17 cellular contexts compared by ENCODE assay signal in the genomic region with DNA sequence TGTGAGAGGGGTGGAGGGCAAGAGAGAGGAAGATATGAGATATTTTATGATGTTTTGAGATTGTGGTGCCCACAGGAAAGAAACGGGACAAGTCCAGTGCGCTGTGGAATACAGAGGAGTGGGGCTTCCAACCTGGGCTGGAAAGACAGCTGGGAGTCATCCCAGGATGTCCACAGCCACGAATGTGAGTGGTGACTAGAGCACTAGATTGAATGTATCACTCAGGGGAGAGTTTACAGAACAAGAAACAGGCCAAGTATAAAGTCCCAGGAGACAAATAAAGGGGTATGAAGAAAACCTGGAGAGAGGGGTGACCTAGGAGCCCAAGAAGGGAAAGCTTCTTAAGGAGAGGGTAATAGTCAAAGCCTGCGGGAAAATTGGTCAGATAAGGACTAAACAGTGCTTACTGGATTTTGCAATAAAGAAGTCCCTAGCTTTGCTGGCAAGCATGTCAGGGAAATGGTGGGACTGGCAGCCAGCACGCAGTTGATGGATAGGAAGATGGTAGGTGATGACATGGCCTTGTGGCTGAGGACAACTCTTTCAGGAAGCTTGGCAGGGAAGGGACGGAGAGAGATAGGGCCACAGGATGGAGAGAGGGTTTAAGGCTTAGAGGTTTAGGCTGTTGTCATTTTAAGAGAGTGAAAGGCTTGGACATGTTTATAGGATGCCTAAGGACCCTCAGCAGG.
A peak's percentile ranks its signal among the peaks of the same experiment; 100 is the strongest.
DNase-seq lines count a peak whose midpoint lies in the region; ATAC-seq and TF ChIP-seq lines count a peak whose summit lies in the region.
"Had no signal": no experiment of that assay in that cellular context is flagged by ENCODE, and none has a peak within 500 bp of the region (broad histone marks: within the 10 kb centered on the region; RNA-seq: fewer than 3 reads in every experiment).

No MANE protein-coding gene starts in this region.

- H3K4me3 Mint-ChIP-seq in activated T-helper 17 cell treated with anti-CD3 and anti-CD28 coated beads, Interleukin-2, amount 50 U/mL, for 72 hours: no peak overlapping the region
- H3K4me3 Mint-ChIP-seq: CD4-positive, alpha-beta memory T cell had no signal

- peak; percentile 61 for DNase-seq in Right ventricle myocardium superior
- DNase-seq in heart left ventricle: no peak
- DNase-seq in right cardiac atrium: peak; percentile 30 to 66 (median 65)
- peak; percentile 23 to 50 for DNase-seq in gastrocnemius medialis
- DNase-seq in foreskin melanocyte: no peak
- no peak for DNase-seq in foreskin keratinocyte
- DNase-seq: ACHN; BE2C; CD4-positive, alpha-beta memory T cell; DMS79; GM23248; H7 had no signal

- ATAC-seq in Right ventricle myocardium superior (ENCODE audit: poor library complexity) (peak; percentile 85), heart left ventricle (no peak), right cardiac atrium (peak; percentile 72 to 75), gastrocnemius medialis (peak; percentile 41 to 64), foreskin keratinocyte (no peak), HG02588 (IDR thresholded peaks at IDR 0.05; ENCODE audit: unreplicated experiment) (no peak)
- no peak for ATAC-seq in activated T-helper 17 cell treated with anti-CD3 and anti-CD28 coated beads, Interleukin-2, amount 50 U/mL, for 72 hours (replicated peaks)
- ATAC-seq: GM12878, HepG2 had no signal

- no peaks in the 10 kb centered on the region for H3K4me1 Mint-ChIP-seq in activated T-helper 17 cell treated with anti-CD3 and anti-CD28 coated beads, Interleukin-2, amount 50 U/mL, for 72 hours
- H3K4me1 Mint-ChIP-seq: CD4-positive, alpha-beta memory T cell had no signal

- H3K27me3 Mint-ChIP-seq in activated T-helper 17 cell treated with anti-CD3 and anti-CD28 coated beads, Interleukin-2, amount 50 U/mL, for 72 hours: peaks cover 20% of the 10 kb centered on the region

- no peaks in the 10 kb centered on the region for H3K9me3 Mint-ChIP-seq in activated T-helper 17 cell treated with anti-CD3 and anti-CD28 coated beads, Interleukin-2, amount 50 U/mL, for 72 hours

- no peaks in the 10 kb centered on the region for H3K4me1 ChIP-seq in heart left ventricle
- peaks cover 12% of the 10 kb centered on the region for H3K4me1 ChIP-seq in right cardiac atrium (ENCODE audit: control insufficient read depth, insufficient read depth, low read length)
- H3K4me1 ChIP-seq in gastrocnemius medialis: peaks cover 0 to 7% of the 10 kb centered on the region in 2 donors
- no peaks in the 10 kb centered on the region for H3K4me1 ChIP-seq in foreskin keratinocyte
- H3K4me1 ChIP-seq: BE2C had no signal

- peak overlapping the region; percentile 21 for H3K27ac Mint-ChIP-seq in activated T-helper 17 cell treated with anti-CD3 and anti-CD28 coated beads, Interleukin-2, amount 50 U/mL, for 72 hours
- H3K27ac Mint-ChIP-seq: CD4-positive, alpha-beta memory T cell had no signal

- TF ChIP-seq POLR2A in heart left ventricle (IDR thresholded peaks at IDR 0.05) (no peak), gastrocnemius medialis (IDR thresholded peaks at IDR 0.05) (no peak)

- H3K36me3 ChIP-seq in heart left ventricle (no peaks in the 10 kb centered on the region), gastrocnemius medialis (no peaks in the 10 kb centered on the region)
- H3K36me3 ChIP-seq: BE2C had no signal

- in situ Hi-C loops in gastrocnemius medialis (cut with MboI; ENCODE audit: low sequenced_read_pairs in 4 of 4): no loop called here

- 44 to 56% (median 54%) methylated on average over 6 of the region's 6 CpGs for WGBS in heart left ventricle, 4 donors
- WGBS in right cardiac atrium: 34% methylated on average over 6 of the region's 6 CpGs

- H3K9me3 ChIP-seq in heart left ventricle: no peaks in the 10 kb centered on the region
- H3K9me3 ChIP-seq in right cardiac atrium (ENCODE audit: control insufficient read depth, low read length): no peaks in the 10 kb centered on the region
- no peaks in the 10 kb centered on the region for H3K9me3 ChIP-seq in gastrocnemius medialis
- H3K9me3 ChIP-seq: BE2C had no signal

- H3K27ac ChIP-seq in heart left ventricle (no peak overlapping the region), right cardiac atrium (ENCODE audit: low read length) (no peak overlapping the region), gastrocnemius medialis (no peak overlapping the region), foreskin keratinocyte (no peak overlapping the region)
- H3K27ac ChIP-seq: C4-2B, GM23248 had no signal

- TF ChIP-seq CTCF in heart left ventricle (IDR thresholded peaks at IDR 0.05): no peak
- TF ChIP-seq CTCF in gastrocnemius medialis (IDR thresholded peaks at IDR 0.05 in 4 of 5, conservative IDR thresholded peaks at IDR 0.05 in 1 of 5): no peak
- TF ChIP-seq CTCF in foreskin keratinocyte (conservative IDR thresholded peaks at IDR 0.05): no peak

- H3K27me3 ChIP-seq in heart left ventricle (no peaks in the 10 kb centered on the region), right cardiac atrium (ENCODE audit: control insufficient read depth, insufficient read depth) (no peaks in the 10 kb centered on the region), gastrocnemius medialis (no peaks in the 10 kb centered on the region), foreskin keratinocyte (no peaks in the 10 kb centered on the region)

- no peak overlapping the region for H3K4me3 ChIP-seq in heart left ventricle
- H3K4me3 ChIP-seq in right cardiac atrium (ENCODE audit: low read length): no peak overlapping the region
- H3K4me3 ChIP-seq in gastrocnemius medialis: no peak overlapping the region
- H3K4me3 ChIP-seq: GM12878, GM23248 had no signal

- no peaks in the 10 kb centered on the region for H3K36me3 Mint-ChIP-seq in activated T-helper 17 cell treated with anti-CD3 and anti-CD28 coated beads, Interleukin-2, amount 50 U/mL, for 72 hours (ENCODE audit: low read depth)

- intact Hi-C loops in Right ventricle myocardium superior (cut with DNase I) (no loop called here), heart left ventricle (cut with DNase I) (no loop called here), right cardiac atrium (cut with DNase I) (no loop called here), gastrocnemius medialis (cut with DNase I; ENCODE audit: low total_unique reads) (no loop called here)

Comparison
In these comparisons a context has a peak if more than half of its experiments do, and no peak if none do; other contexts are left out.
1. ATAC-seq: peak in Right ventricle myocardium superior (single experiment), right cardiac atrium (2 of 2) and gastrocnemius medialis (2 of 2); none in heart left ventricle (0 of 4), activated T-helper 17 cell treated with anti-CD3 and anti-CD28 coated beads, Interleukin-2, amount 50 U/mL, for 72 hours (single experiment), foreskin keratinocyte (single experiment) and HG02588 (single experiment).
2. DNase-seq: peak in Right ventricle myocardium superior (single experiment), right cardiac atrium (3 of 3) and gastrocnemius medialis (2 of 2); none in heart left ventricle (0 of 5), foreskin melanocyte (single experiment) and foreskin keratinocyte (0 of 2).